ENCODE assay signal across 10 cellular contexts in genomic region chr15:76575177-76576078, GRCh38.
DNase-seq lines count a peak whose midpoint lies in the region; ATAC-seq and TF ChIP-seq lines count a peak whose summit lies in the region.
"Had no signal": no experiment of that assay in that cellular context is flagged by ENCODE, and none has a peak within 500 bp of the region (broad histone marks: within the 10 kb centered on the region; RNA-seq: fewer than 3 reads in every experiment).

No MANE protein-coding gene starts in this region.

- intact Hi-C loops in vagina (cut with DNase I), result no loop called here

- peaks cover 34% of the 10 kb centered on the region for H3K4me1 Mint-ChIP-seq in activated T-cell treated with anti-CD3 and anti-CD28 coated beads, Interleukin-2, amount 50 U/mL, for 24 hours (ENCODE audit: low read depth)
- peaks cover 43% of the 10 kb centered on the region for H3K4me1 Mint-ChIP-seq in stimulated activated memory B cell treated with anti-CD40 and anti-IgM and Interleukin-4, amounts not matched to agents 10 μg/mL and 1 μg/mL and 100 μg/mL, for 72 hours

- no peak for DNase-seq in activated T-cell treated with anti-CD3 and anti-CD28 coated beads, Interleukin-2, amount 50 U/mL, for 24 hours
- DNase-seq in activated T-cell treated with anti-CD3 and anti-CD28 coated beads, Interleukin-2, amount 50 U/mL, for 48 hours, result no peak
- no peak for DNase-seq in vagina (ENCODE audit: extremely low spot score in 2 of 2)
- DNase-seq in DMS114 treated with DMSO at 0.1 percent for 48 hours (lab: John Stamatoyannopoulos, UW; ENCODE audit: unreplicated experiment), result no peak
- DNase-seq in NCI-H446 (lab: John Stamatoyannopoulos, UW), result no peak
- DNase-seq: esophagus squamous epithelium, NCI-H1694 had no signal

- no peaks in the 10 kb centered on the region for H3K36me3 ChIP-seq in vagina
- H3K36me3 ChIP-seq: esophagus squamous epithelium had no signal

- H3K9me3 Mint-ChIP-seq in activated T-cell treated with anti-CD3 and anti-CD28 coated beads, Interleukin-2, amount 50 U/mL, for 24 hours, result peaks cover 9% of the 10 kb centered on the region
- peaks cover under 1% of the 10 kb centered on the region for H3K9me3 Mint-ChIP-seq in stimulated activated memory B cell treated with anti-CD40 and anti-IgM and Interleukin-4, amounts not matched to agents 10 μg/mL and 1 μg/mL and 100 μg/mL, for 72 hours

- H3K4me1 ChIP-seq in vagina, result peaks cover 11% of the 10 kb centered on the region

- no peak overlapping the region for H3K27ac ChIP-seq in vagina

- no peak overlapping the region for H3K4me3 ChIP-seq in vagina
- H3K4me3 ChIP-seq: esophagus squamous epithelium had no signal

- H3K27ac Mint-ChIP-seq in activated T-cell treated with anti-CD3 and anti-CD28 coated beads, Interleukin-2, amount 50 U/mL, for 24 hours, result peak overlapping the region; percentile 4
- H3K27ac Mint-ChIP-seq in stimulated activated memory B cell treated with anti-CD40 and anti-IgM and Interleukin-4, amounts not matched to agents 10 μg/mL and 1 μg/mL and 100 μg/mL, for 72 hours, result peak overlapping the region; percentile 59

- H3K27me3 ChIP-seq in vagina, result no peaks in the 10 kb centered on the region
- H3K27me3 ChIP-seq: esophagus squamous epithelium had no signal

- no peaks in the 10 kb centered on the region for H3K27me3 Mint-ChIP-seq in activated T-cell treated with anti-CD3 and anti-CD28 coated beads, Interleukin-2, amount 50 U/mL, for 24 hours
- H3K27me3 Mint-ChIP-seq in stimulated activated memory B cell treated with anti-CD40 and anti-IgM and Interleukin-4, amounts not matched to agents 10 μg/mL and 1 μg/mL and 100 μg/mL, for 72 hours, result no peaks in the 10 kb centered on the region

- H3K9me3 ChIP-seq in vagina, result no peaks in the 10 kb centered on the region
- H3K9me3 ChIP-seq: esophagus squamous epithelium had no signal

- TF ChIP-seq CTCF in vagina (IDR thresholded peaks at IDR 0.05), result no peak

- TF ChIP-seq POLR2A in vagina (IDR thresholded peaks at IDR 0.05), result no peak

- peaks cover 36% of the 10 kb centered on the region for H3K36me3 Mint-ChIP-seq in activated T-cell treated with anti-CD3 and anti-CD28 coated beads, Interleukin-2, amount 50 U/mL, for 24 hours (ENCODE audit: low read depth)
- H3K36me3 Mint-ChIP-seq in stimulated activated memory B cell treated with anti-CD40 and anti-IgM and Interleukin-4, amounts not matched to agents 10 μg/mL and 1 μg/mL and 100 μg/mL, for 72 hours, result peaks cover 16% of the 10 kb centered on the region

- H3K4me3 Mint-ChIP-seq in activated T-cell treated with anti-CD3 and anti-CD28 coated beads, Interleukin-2, amount 50 U/mL, for 24 hours, result no peak overlapping the region
- H3K4me3 Mint-ChIP-seq in stimulated activated memory B cell treated with anti-CD40 and anti-IgM and Interleukin-4, amounts not matched to agents 10 μg/mL and 1 μg/mL and 100 μg/mL, for 72 hours, result no peak overlapping the region

- ATAC-seq in GM21723 (IDR thresholded peaks at IDR 0.05; ENCODE audit: unreplicated experiment) (peak; percentile 90), HG03520 (IDR thresholded peaks at IDR 0.05; ENCODE audit: unreplicated experiment) (peak; percentile 81)
- ATAC-seq in stimulated activated memory B cell treated with anti-CD40 and anti-IgM and Interleukin-4, amounts not matched to agents 10 μg/mL and 1 μg/mL and 100 μg/mL, for 72 hours, result peak; percentile 95
